Comparison of ENCODE assay signal across 10 cellular contexts in the genomic region with DNA sequence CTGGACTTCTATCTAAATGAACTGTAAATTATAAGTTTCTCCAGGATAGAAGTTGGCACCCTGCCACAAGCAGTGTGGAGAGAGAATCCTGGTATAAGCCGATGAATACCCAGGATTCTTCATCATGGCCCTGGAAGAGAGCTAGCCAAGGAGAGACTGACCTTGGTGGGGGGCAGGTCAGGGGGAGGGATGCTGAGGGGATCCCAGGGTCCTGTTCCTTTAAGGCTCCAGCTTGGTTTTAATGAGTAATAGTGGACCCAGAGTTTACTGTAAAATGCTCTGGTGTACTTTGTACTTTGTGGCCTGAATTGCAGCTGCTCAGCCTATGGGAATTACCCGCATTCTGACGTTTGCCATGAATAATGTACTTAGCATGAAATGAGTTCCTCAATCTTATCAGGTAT. TPM values are rescaled to one million over a fixed set of nuclear protein-coding genes. Genes with fewer than 3 reads are reported as not detected.
A peak's percentile ranks its signal among the peaks of the same experiment; 100 is the strongest.
DNase-seq lines count a peak whose midpoint lies in the region; ATAC-seq and TF ChIP-seq lines count a peak whose summit lies in the region.
"Had no signal": no experiment of that assay in that cellular context is flagged by ENCODE, and none has a peak within 500 bp of the region (broad histone marks: within the 10 kb centered on the region; RNA-seq: fewer than 3 reads in every experiment).

No MANE protein-coding gene starts in this region.

- intact Hi-C loops in vagina (cut with DNase I), result no loop called here

- H3K9ac ChIP-seq in mesendoderm (ENCODE audit: low read length), result no peak overlapping the region

- no peak overlapping the region for H3K23ac ChIP-seq in mesendoderm (ENCODE audit: low read length)

- no peak overlapping the region for H2BK120ac ChIP-seq in mesendoderm (ENCODE audit: low read depth, low read length)

- H2AK5ac ChIP-seq in mesendoderm (ENCODE audit: low read length), result no peak overlapping the region

- H3K27me3 ChIP-seq in SJCRH30 (no peaks in the 10 kb centered on the region), mesendoderm (ENCODE audit: insufficient read depth, low read length, poor library complexity) (no peaks in the 10 kb centered on the region), vagina (no peaks in the 10 kb centered on the region)
- H3K27me3 ChIP-seq: gastrocnemius medialis had no signal

- no peak for TF ChIP-seq CTCF in vagina (IDR thresholded peaks at IDR 0.05)

- no peaks in the 10 kb centered on the region for H3K79me2 ChIP-seq in mesendoderm (ENCODE audit: control insufficient read depth, insufficient read depth, low read length)

- DNase-seq in SJCRH30 (peak; percentile 31 to 60), mesendoderm (no peak), vagina (ENCODE audit: extremely low spot score in 2 of 2) (no peak), HPDE6-E6E7 (ENCODE audit: extremely low spot score) (no peak), AG08395 (ENCODE audit: low spot score) (no peak), NCI-H1048 (lab: John Stamatoyannopoulos, UW) (no peak)
- DNase-seq: gastrocnemius medialis, NCI-H1694 treated with DMSO at 0.1 percent for 48 hours had no signal

- peak overlapping the region; percentile 85 for H2BK15ac ChIP-seq in mesendoderm (replicated peaks; ENCODE audit: low read depth)

- H3K4me2 ChIP-seq in mesendoderm (ENCODE audit: low read length), result no peak overlapping the region

- H3K4ac ChIP-seq in mesendoderm (ENCODE audit: low read depth, low read length), result no peak overlapping the region

- TF ChIP-seq POLR2A in vagina (IDR thresholded peaks at IDR 0.05), result no peak

- no peak overlapping the region for H4K5ac ChIP-seq in mesendoderm (ENCODE audit: low read length)

- H3K56ac ChIP-seq in mesendoderm (ENCODE audit: low read length), result no peak overlapping the region

- H3K9me3 ChIP-seq in SJCRH30 (replicated peaks), result no peaks in the 10 kb centered on the region
- no peaks in the 10 kb centered on the region for H3K9me3 ChIP-seq in vagina
- H3K9me3 ChIP-seq: gastrocnemius medialis had no signal

- H3K18ac ChIP-seq in mesendoderm (ENCODE audit: low read length), result no peak overlapping the region

- ATAC-seq in GM18502 (IDR thresholded peaks at IDR 0.05; ENCODE audit: poor library complexity, unreplicated experiment), result peak; percentile 62
- ATAC-seq in HG02870 (IDR thresholded peaks at IDR 0.05; ENCODE audit: unreplicated experiment), result peak; percentile 53
- ATAC-seq: gastrocnemius medialis had no signal

- H3K27ac ChIP-seq in SJCRH30, result peak overlapping the region; percentile 21; the same call in 1 of the 2 replicates
- no peak overlapping the region for H3K27ac ChIP-seq in mesendoderm (ENCODE audit: low read depth, low read length)
- no peak overlapping the region for H3K27ac ChIP-seq in vagina
- H3K27ac ChIP-seq: gastrocnemius medialis had no signal

- H3K4me3 ChIP-seq in SJCRH30 (no peak overlapping the region), mesendoderm (ENCODE audit: low read length) (no peak overlapping the region), vagina (no peak overlapping the region)
- H3K4me3 ChIP-seq: gastrocnemius medialis had no signal

- H4K8ac ChIP-seq in mesendoderm (ENCODE audit: low read depth, low read length), result no peak overlapping the region

- H2BK5ac ChIP-seq in mesendoderm (ENCODE audit: low read length), result no peak overlapping the region

- H3K4me1 ChIP-seq in SJCRH30, result peaks cover 40% of the 10 kb centered on the region
- H3K4me1 ChIP-seq in mesendoderm (ENCODE audit: control insufficient read depth, low read depth, low read length), result peaks cover 9% of the 10 kb centered on the region
- peaks cover 10% of the 10 kb centered on the region for H3K4me1 ChIP-seq in vagina
- H3K4me1 ChIP-seq: gastrocnemius medialis had no signal

- no peaks in the 10 kb centered on the region for H3K79me1 ChIP-seq in mesendoderm (ENCODE audit: low read length)

- WGBS in mesendoderm (ENCODE audit: extremely low coverage, insufficient coverage, low lambda C conversion rate), result no CpG with 5 or more reads among the region's 3 CpGs

- H3K36me3 ChIP-seq in SJCRH30, result no peaks in the 10 kb centered on the region
- H3K36me3 ChIP-seq in mesendoderm (ENCODE audit: control insufficient read depth, insufficient read depth, low read length), result no peaks in the 10 kb centered on the region
- no peaks in the 10 kb centered on the region for H3K36me3 ChIP-seq in vagina
- H3K36me3 ChIP-seq: gastrocnemius medialis had no signal

RNA-seq across cellular contexts. Expression of a gene that starts 16.9 kb away (rescaled TPM):
- 0.03 and 0.08 TPM in 2 replicates for total RNA-seq in SJCRH30 (2014; rRNA removed; shearing (Covaris generic))
- polyA plus RNA-seq in mesendoderm (2013, experiment 1 of 2), result 0.10 TPM
- 0.04 TPM for polyA plus RNA-seq in mesendoderm (2013, experiment 2 of 2)
- 16.9 TPM for total RNA-seq in vagina

Comparison
In these comparisons a context has a peak if more than half of its experiments do, and no peak if none do; other contexts are left out.
1. DNase-seq: peak in SJCRH30 (2 of 2); none in mesendoderm (single experiment), vagina (0 of 2), HPDE6-E6E7 (single experiment), AG08395 (single experiment) and NCI-H1048 (single experiment).
2. RNA of a gene that starts 16.9 kb away (total RNA-seq): 16.9 TPM in vagina (single experiment); 0.03 to 0.08 TPM in SJCRH30; every median in the first group is over 10 times any median in the second.